Comparison of ENCODE assay signal across 9 cellular contexts in the genomic region with DNA sequence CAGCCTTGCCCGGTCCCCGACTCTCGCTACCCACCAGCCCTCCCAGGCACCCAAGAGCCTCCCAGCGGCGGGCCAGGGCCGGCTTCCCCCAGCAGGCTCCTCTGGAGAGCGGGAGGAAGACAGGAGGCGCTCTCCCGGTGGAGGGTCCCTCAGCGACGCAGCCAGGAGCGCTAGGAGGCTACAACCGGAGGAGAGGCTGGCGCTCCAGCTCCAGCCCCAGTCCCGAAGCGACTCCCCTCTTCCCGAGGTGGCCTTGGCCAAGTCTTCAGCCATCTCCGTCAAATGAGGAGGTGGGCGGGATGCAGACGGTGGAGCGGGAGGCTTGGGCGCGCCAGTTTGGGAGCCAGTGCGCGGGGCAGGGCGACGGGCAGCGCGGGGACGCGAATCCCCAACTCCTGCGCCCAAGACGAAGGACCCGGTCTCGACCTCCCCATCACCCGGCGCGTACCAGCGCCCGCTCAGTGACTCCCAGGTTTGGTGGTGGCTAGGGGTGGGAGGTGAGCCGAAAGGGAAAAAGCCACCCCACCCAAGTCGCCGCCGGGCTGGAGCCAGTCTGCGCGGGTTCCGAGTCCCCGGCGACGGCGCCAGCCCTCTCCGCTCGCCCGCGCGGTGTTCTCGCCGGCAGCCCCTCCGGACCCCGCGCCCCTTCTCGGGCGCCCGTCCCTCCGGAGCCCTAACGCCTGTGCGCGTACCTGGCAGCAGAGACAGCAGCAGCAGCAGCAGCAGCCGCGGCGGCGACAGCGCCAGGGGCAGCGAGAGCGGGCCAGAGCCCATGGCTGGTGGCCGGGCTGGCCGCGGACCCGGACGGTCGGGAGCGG. TPM values are rescaled to one million over a fixed set of nuclear protein-coding genes. Genes with fewer than 3 reads are reported as not detected.
DNase-seq lines count a peak whose midpoint lies in the region; TF ChIP-seq lines count a peak whose summit lies in the region.
"Had no signal": no experiment of that assay in that cellular context is flagged by ENCODE, and none has a peak within 500 bp of the region (broad histone marks: within the 10 kb centered on the region; RNA-seq: fewer than 3 reads in every experiment).

No MANE protein-coding gene starts in this region.

- DNase-seq in BJ (ENCODE audit: low read depth): no peak
- no peak for DNase-seq in LNCaP clone FGC (ENCODE audit: low read depth)
- peak; percentile 32 for DNase-seq in dermis blood vessel endothelial cell
- peak; percentile 18 for DNase-seq in myocyte (ENCODE audit: low read depth)
- DNase-seq in H4 (ENCODE audit: low spot score): no peak
- no peak for DNase-seq in cerebellar nuclear complex (lab: John Stamatoyannopoulos, UW)
- DNase-seq in activated CD4-positive, alpha-beta T cell treated with anti-CD3 and anti-CD28 coated beads, Interleukin-2, amount 50 U/mL, for 4 hours: no peak
- DNase-seq in stimulated activated naive CD4-positive, alpha-beta T cell treated with Interleukin-2 at 50 U/mL for 16 hours (lab: John Stamatoyannopoulos, UW): no peak

- POLR2A ChIA-PET in BJ (lab: Charles Lee): no interaction called here

- no peaks in the 10 kb centered on the region for H3K36me3 ChIP-seq in BJ (ENCODE audit: control insufficient read depth, insufficient read depth, low read length)

- H3K27me3 ChIP-seq in BJ (ENCODE audit: control insufficient read depth, insufficient read depth, low read length): peaks cover 30% of the 10 kb centered on the region

- CTCF ChIA-PET in BJ (lab: Yijun Ruan, JAX): interaction anchor here (0.5 to 8.0 kb wide), 4 partner anchors 29 to 131 kb away, joined by 3 to 83 read pairs (median 4); no protein-coding TSS in a partner anchor

- TF ChIP-seq CTCF in BJ (IDR thresholded peaks at IDR 0.05; ENCODE audit: insufficient read depth, low read depth, low read length) (peak; percentile 23; the same call in 1 of the 2 replicates), LNCaP clone FGC (IDR thresholded peaks at IDR 0.05; ENCODE audit: control insufficient read depth, extremely low read depth, insufficient read depth) (0 out of 2 replicates have a peak, but pooled peaks have one; percentile 1)

- no peak overlapping the region for H3K4me3 ChIP-seq in BJ (ENCODE audit: low read depth, low read length)
- peak overlapping the region; percentile 41 for H3K4me3 ChIP-seq in LNCaP clone FGC (ENCODE audit: low read depth, low read length)
- H3K4me3 ChIP-seq: lung had no signal

RNA-seq across cellular contexts. Expression of a gene that starts 0.6 kb away (rescaled TPM):
- not detected in 2 replicates for polyA plus RNA-seq in BJ (2011; rRNA removed)
- not detected in 2 replicates for polyA minus RNA-seq in BJ (2011; rRNA and poly(A)+ RNA removed)
- total RNA-seq in dermis blood vessel endothelial cell (not detected in 2 replicates), myocyte (0.45 TPM in 1 of 2 replicates, not detected in the other)
- polyA plus RNA-seq in myocyte (2012): 0.03 TPM
- 0.04 TPM in 1 of 2 replicates, not detected in the other for total RNA-seq in H4 (2014; rRNA removed; shearing (Covaris generic))

RNA-seq across cellular contexts. Expression of a gene that starts 20.8 kb away (rescaled TPM):
- not detected in 2 replicates for polyA plus RNA-seq in BJ (2011; rRNA removed)
- polyA minus RNA-seq in BJ (2011; rRNA and poly(A)+ RNA removed): not detected in 2 replicates
- total RNA-seq in dermis blood vessel endothelial cell (not detected in 2 replicates), myocyte (not detected in 2 replicates)
- polyA plus RNA-seq in myocyte (2012): not detected
- not detected in 2 replicates for total RNA-seq in H4 (2014; rRNA removed; shearing (Covaris generic))
- total RNA-seq: lung had no signal

RNA-seq across cellular contexts. Expression of a gene that starts 54.9 kb away (rescaled TPM):
- 1.1 and 1.9 TPM in 2 replicates for polyA plus RNA-seq in BJ (2011; rRNA removed)
- 0.10 and 0.33 TPM in 2 replicates for polyA minus RNA-seq in BJ (2011; rRNA and poly(A)+ RNA removed)
- total RNA-seq in dermis blood vessel endothelial cell (4.6 and 7.2 TPM in 2 replicates), myocyte (2.0 and 2.5 TPM in 2 replicates)
- polyA plus RNA-seq in myocyte (2012): 1.0 TPM
- total RNA-seq in H4 (2014; rRNA removed; shearing (Covaris generic)): 27.0 and 39.4 TPM in 2 replicates

Comparison
In these comparisons a context has a peak if more than half of its experiments do, and no peak if none do; other contexts are left out.
1. DNase-seq: peak in dermis blood vessel endothelial cell (single experiment) and myocyte (single experiment); none in BJ (single experiment), LNCaP clone FGC (single experiment), H4 (single experiment), cerebellar nuclear complex (0 of 2), activated CD4-positive, alpha-beta T cell treated with anti-CD3 and anti-CD28 coated beads, Interleukin-2, amount 50 U/mL, for 4 hours (0 of 2) and stimulated activated naive CD4-positive, alpha-beta T cell treated with Interleukin-2 at 50 U/mL for 16 hours (single experiment).